Comparison of ENCODE assay signal across 8 cellular contexts in genomic region chr3:115217678-115218451, GRCh38.
DNase-seq lines count a peak whose midpoint lies in the region; ATAC-seq, FAIRE-seq and TF ChIP-seq lines count a peak whose summit lies in the region.

No MANE protein-coding gene starts in this region.

- no peak for TF ChIP-seq POLR2A in suprapubic skin (IDR thresholded peaks at IDR 0.05)

- no peak for TF ChIP-seq EP300 in suprapubic skin (IDR thresholded peaks at IDR 0.05)

- H3K9me3 ChIP-seq in suprapubic skin: no peaks in the 10 kb centered on the region

- H3K27ac ChIP-seq in suprapubic skin: no peak overlapping the region

- CTCF ChIA-PET in GM10248 (lab: Yijun Ruan, JAX): interaction anchor here (0.8 to 2.9 kb wide), 21 partner anchors 9 to 597 kb away, joined by 3 to 18 read pairs (median 4); no protein-coding TSS in a partner anchor

- H3K36me3 ChIP-seq in kidney epithelial cell (ENCODE audit: control insufficient read depth, insufficient read depth, low read length): no peaks in the 10 kb centered on the region
- H3K36me3 ChIP-seq in suprapubic skin: no peaks in the 10 kb centered on the region

- no peaks in the 10 kb centered on the region for H3K27me3 ChIP-seq in kidney epithelial cell (ENCODE audit: control insufficient read depth, insufficient read depth, low read length)
- no peaks in the 10 kb centered on the region for H3K27me3 ChIP-seq in suprapubic skin

- TF ChIP-seq CTCF in GM10248 (IDR thresholded peaks at IDR 0.05; ENCODE audit: control extremely low read depth, extremely low read depth, low read depth, missing control alignments) (peak; percentile 50), cardiac fibroblast (IDR thresholded peaks at IDR 0.05; ENCODE audit: low read depth, low read length) (peak; percentile 65), kidney epithelial cell (IDR thresholded peaks at IDR 0.05; ENCODE audit: insufficient read depth, low read length, poor library complexity, severe bottlenecking) (peak; percentile 60), suprapubic skin (IDR thresholded peaks at IDR 0.05) (peak; percentile 14 to 35)

- peaks cover 7% of the 10 kb centered on the region for H3K4me1 ChIP-seq in suprapubic skin

- WGBS in suprapubic skin: 35% methylated on average over 7 of the region's 7 CpGs

- POLR2A ChIA-PET in GM10248 (lab: Yijun Ruan, JAX): no interaction called here

- ATAC-seq in HG03135 (IDR thresholded peaks at IDR 0.05; ENCODE audit: unreplicated experiment): no peak

- H3K4me3 ChIP-seq in cardiac fibroblast (replicated peaks in 1 of 2; ENCODE audit: low read depth in 2 of 2, low read length in 2 of 2) (no peak overlapping the region), kidney epithelial cell (ENCODE audit: low read depth, low read length) (no peak overlapping the region), suprapubic skin (no peak overlapping the region)

- peak; percentile 26 for DNase-seq in GM10248 (ENCODE audit: extremely low spot score)
- peak; percentile 8 for DNase-seq in HuH-7 (ENCODE audit: low spot score)
- DNase-seq in NCI-H82 treated with DMSO at 0.1 percent for 48 hours (lab: John Stamatoyannopoulos, UW; ENCODE audit: unreplicated experiment): peak; percentile 64
- peak; percentile 81 to 89 for DNase-seq in cardiac fibroblast (ENCODE audit: low read depth in 2 of 2)
- peak; percentile 10 for DNase-seq in kidney epithelial cell (ENCODE audit: low read depth)
- DNase-seq in suprapubic skin (ENCODE audit: low spot score in 2 of 2): no peak

- FAIRE-seq in A204.1 (lab: Jason Lieb, UNC): peak; percentile 89

Comparison
In these comparisons a context has a peak if more than half of its experiments do, and no peak if none do; other contexts are left out.
1. DNase-seq: peak in GM10248 (single experiment), HuH-7 (single experiment), NCI-H82 treated with DMSO at 0.1 percent for 48 hours (single experiment), cardiac fibroblast (2 of 2) and kidney epithelial cell (single experiment); none in suprapubic skin (0 of 2).
2. Peak in every context shown above with its lines, with median percentiles within 50 percentile points of each other: CTCF ChIP-seq.